1 cellular context compared by ENCODE assay signal in the genomic region with DNA sequence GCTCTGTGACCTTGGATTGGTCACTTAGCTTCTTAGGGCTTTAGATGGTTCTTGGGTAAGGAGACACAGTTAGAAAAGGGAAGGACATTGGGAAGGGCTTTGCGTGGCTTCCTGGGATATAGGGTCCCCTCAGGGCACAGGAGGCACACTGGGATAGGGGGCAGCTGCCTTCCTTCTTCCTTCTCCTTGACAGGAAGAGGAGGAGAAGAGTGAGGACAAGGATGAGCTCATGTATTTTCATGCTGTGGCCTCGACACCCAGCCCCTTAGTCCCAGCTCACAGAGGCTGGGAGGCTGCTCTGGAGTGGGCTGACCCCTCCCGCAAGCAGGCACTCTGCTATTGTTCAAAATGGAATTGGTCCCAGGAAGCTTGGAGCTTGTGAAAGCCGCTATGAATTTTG.
TF ChIP-seq lines count a peak whose summit lies in the region.

No MANE protein-coding gene starts in this region.

TF ChIP-seq in IMR-90, 13 proteins besides CTCF, POLR2A, EP300 and RAD21:
- TF ChIP-seq FOS (IDR thresholded peaks at IDR 0.05; ENCODE audit: low read depth, low read length): no peak
- no peak for TF ChIP-seq BHLHE40 (IDR thresholded peaks at IDR 0.05; ENCODE audit: low read depth, low read length)
